Comparison of ENCODE assay signal across 15 cellular contexts in genomic region chr2:37641582-37642111, GRCh38. TPM values are rescaled to one million over a fixed set of nuclear protein-coding genes. Genes with fewer than 3 reads are reported as not detected.
A peak's percentile ranks its signal among the peaks of the same experiment; 100 is the strongest.
DNase-seq lines count a peak whose midpoint lies in the region; ATAC-seq and TF ChIP-seq lines count a peak whose summit lies in the region.
"Had no signal": no experiment of that assay in that cellular context is flagged by ENCODE, and none has a peak within 500 bp of the region (broad histone marks: within the 10 kb centered on the region; RNA-seq: fewer than 3 reads in every experiment).

No MANE protein-coding gene starts in this region.

- CTCF ChIA-PET in activated CD4-positive, alpha-beta memory T cell treated with anti-CD3 and anti-CD28 coated beads for 36 hours (lab: Charles Lee), result interaction anchor here (0.9 kb wide), 1 partner anchor 29 kb away, joined by 3 read pairs; the partner anchor contains the start of gene CDC42EP3
- CTCF ChIA-PET in activated CD4-positive, alpha-beta memory T cell treated with anti-CD3 and anti-CD28 coated beads, Interleukin-2, amount 10 ng/mL, durations not matched to agents 7 days and 5 days (lab: Charles Lee), result no interaction called here

- peak overlapping the region; percentile 81 for H3K27ac Mint-ChIP-seq in activated CD4-positive, alpha-beta memory T cell treated with anti-CD3 and anti-CD28 coated beads for 36 hours
- H3K27ac Mint-ChIP-seq in activated CD4-positive, alpha-beta memory T cell treated with anti-CD3 and anti-CD28 coated beads, Interleukin-2, amount 10 ng/mL, durations not matched to agents 7 days and 5 days, result no peak overlapping the region
- H3K27ac Mint-ChIP-seq: type B pancreatic cell had no signal

- no peaks in the 10 kb centered on the region for H3K36me3 ChIP-seq in uterus

- intact Hi-C loops in activated CD4-positive, alpha-beta memory T cell treated with anti-CD3 and anti-CD28 coated beads for 36 hours (cut with micrococcal nuclease), result no loop called here
- intact Hi-C loops in uterus (cut with DNase I; ENCODE audit: low total_unique reads), result no loop called here
- intact Hi-C loops in left cardiac atrium (cut with DNase I), result no loop called here

- TF ChIP-seq POLR2A in uterus (IDR thresholded peaks at IDR 0.05), result no peak

- no peaks in the 10 kb centered on the region for H3K27me3 ChIP-seq in uterus
- H3K27me3 ChIP-seq: spleen had no signal

- no peaks in the 10 kb centered on the region for H3K9me3 ChIP-seq in uterus
- H3K9me3 ChIP-seq: spleen had no signal

- peak overlapping the region; percentile 47 to 61 for H3K27ac ChIP-seq in uterus

- no peak for ATAC-seq in left cardiac atrium

- no peak for DNase-seq in activated CD4-positive, alpha-beta memory T cell treated with anti-CD3 and anti-CD28 coated beads for 36 hours
- no peak for DNase-seq in activated CD4-positive, alpha-beta memory T cell treated with anti-CD3 and anti-CD28 coated beads, Interleukin-2, amount 10 ng/mL, durations not matched to agents 7 days and 5 days
- peak; percentile 86 for DNase-seq in RPMI7951 (ENCODE audit: low read depth)
- DNase-seq in fibroblast of peridontal ligament (ENCODE audit: extremely low read depth), result peak; percentile 84
- DNase-seq in uterus, result no peak
- no peak for DNase-seq in DMS114 treated with DMSO at 0.1 percent for 48 hours (lab: John Stamatoyannopoulos, UW; ENCODE audit: unreplicated experiment)
- no peak for DNase-seq in left cardiac atrium
- DNase-seq in activated CD4-positive, alpha-beta T cell treated with anti-CD3 and anti-CD28 coated beads for 4 hours, result no peak
- DNase-seq: activated CD4-positive, CD25-positive, alpha-beta regulatory T cell treated with anti-CD3 and anti-CD28 coated beads, Interleukin-2, amount 50 U/mL, for 72 hours; activated gamma-delta T cell; AML-193; MV-4-11; NCI-H774; spleen had no signal

- H3K9me3 Mint-ChIP-seq in activated CD4-positive, alpha-beta memory T cell treated with anti-CD3 and anti-CD28 coated beads for 36 hours, result no peaks in the 10 kb centered on the region
- H3K9me3 Mint-ChIP-seq in activated CD4-positive, alpha-beta memory T cell treated with anti-CD3 and anti-CD28 coated beads, Interleukin-2, amount 10 ng/mL, durations not matched to agents 7 days and 5 days, result no peaks in the 10 kb centered on the region
- H3K9me3 Mint-ChIP-seq: type B pancreatic cell had no signal

- peaks cover 52% of the 10 kb centered on the region for H3K36me3 Mint-ChIP-seq in activated CD4-positive, alpha-beta memory T cell treated with anti-CD3 and anti-CD28 coated beads for 36 hours
- peaks cover 63% of the 10 kb centered on the region for H3K36me3 Mint-ChIP-seq in activated CD4-positive, alpha-beta memory T cell treated with anti-CD3 and anti-CD28 coated beads, Interleukin-2, amount 10 ng/mL, durations not matched to agents 7 days and 5 days (ENCODE audit: low read depth)

- TF ChIP-seq CTCF in uterus (IDR thresholded peaks at IDR 0.05), result no peak

- POLR2A ChIA-PET in activated CD4-positive, alpha-beta memory T cell treated with anti-CD3 and anti-CD28 coated beads for 36 hours (lab: Charles Lee), result interaction anchor here (0.7 to 0.9 kb wide), 2 partner anchors 14 to 51 kb away, joined by 3 read pairs; no protein-coding TSS in a partner anchor
- POLR2A ChIA-PET in activated CD4-positive, alpha-beta memory T cell treated with anti-CD3 and anti-CD28 coated beads, Interleukin-2, amount 10 ng/mL, durations not matched to agents 7 days and 5 days (lab: Charles Lee), result interaction anchor here (1.5 to 9.1 kb wide), 2 partner anchors 17 to 31 kb away, joined by 4 to 56 read pairs; no protein-coding TSS in a partner anchor

- peaks cover 70% of the 10 kb centered on the region for H3K4me1 Mint-ChIP-seq in activated CD4-positive, alpha-beta memory T cell treated with anti-CD3 and anti-CD28 coated beads for 36 hours (ENCODE audit: low read depth)
- H3K4me1 Mint-ChIP-seq in activated CD4-positive, alpha-beta memory T cell treated with anti-CD3 and anti-CD28 coated beads, Interleukin-2, amount 10 ng/mL, durations not matched to agents 7 days and 5 days, result peaks cover 48% of the 10 kb centered on the region

- no peaks in the 10 kb centered on the region for H3K27me3 Mint-ChIP-seq in activated CD4-positive, alpha-beta memory T cell treated with anti-CD3 and anti-CD28 coated beads for 36 hours
- no peaks in the 10 kb centered on the region for H3K27me3 Mint-ChIP-seq in activated CD4-positive, alpha-beta memory T cell treated with anti-CD3 and anti-CD28 coated beads, Interleukin-2, amount 10 ng/mL, durations not matched to agents 7 days and 5 days
- H3K27me3 Mint-ChIP-seq: type B pancreatic cell had no signal

- H3K4me1 ChIP-seq in uterus, result peaks cover 0 to 4% of the 10 kb centered on the region in 2 donors

- H3K4me3 Mint-ChIP-seq in activated CD4-positive, alpha-beta memory T cell treated with anti-CD3 and anti-CD28 coated beads for 36 hours, result no peak overlapping the region
- H3K4me3 Mint-ChIP-seq in activated CD4-positive, alpha-beta memory T cell treated with anti-CD3 and anti-CD28 coated beads, Interleukin-2, amount 10 ng/mL, durations not matched to agents 7 days and 5 days, result no peak overlapping the region
- H3K4me3 Mint-ChIP-seq: type B pancreatic cell had no signal

- H3K4me3 ChIP-seq in uterus, result no peak overlapping the region
- H3K4me3 ChIP-seq: spleen had no signal

RNA-seq across cellular contexts. Expression of gene CDC42EP3, which starts 29.8 kb away (rescaled TPM):
- 10 to 100 TPM; 24.0 to 24.8 TPM for total RNA-seq in activated CD4-positive, alpha-beta memory T cell treated with anti-CD3 and anti-CD28 coated beads for 36 hours
- 10 to 100 TPM; 51.1 to 52.2 TPM for total RNA-seq in activated CD4-positive, alpha-beta memory T cell treated with anti-CD3 and anti-CD28 coated beads, Interleukin-2, amount 10 ng/mL, durations not matched to agents 7 days and 5 days
- 40.9 and 52.5 TPM in 2 replicates for total RNA-seq in RPMI7951 (2014; rRNA removed; shearing (Covaris generic))
- total RNA-seq in uterus, result 10 to 100 TPM; 24.7 to 93.0 (median 57.3) TPM
- total RNA-seq in left cardiac atrium, result 10 to 100 TPM; 44.3 to 81.4 TPM

Comparison
In these comparisons a context has a peak if more than half of its experiments do, and no peak if none do; other contexts are left out.
1. DNase-seq: peak in RPMI7951 (single experiment) and fibroblast of peridontal ligament (single experiment); none in activated CD4-positive, alpha-beta memory T cell treated with anti-CD3 and anti-CD28 coated beads for 36 hours (single experiment), activated CD4-positive, alpha-beta memory T cell treated with anti-CD3 and anti-CD28 coated beads, Interleukin-2, amount 10 ng/mL, durations not matched to agents 7 days and 5 days (single experiment), uterus (0 of 2), DMS114 treated with DMSO at 0.1 percent for 48 hours (single experiment), left cardiac atrium (single experiment) and activated CD4-positive, alpha-beta T cell treated with anti-CD3 and anti-CD28 coated beads for 4 hours (0 of 2).